Comparison of ENCODE assay signal across 23 cellular contexts in genomic region chr3:148227534-148227933, GRCh38.
DNase-seq lines count a peak whose midpoint lies in the region; ATAC-seq, FAIRE-seq and TF ChIP-seq lines count a peak whose summit lies in the region.
"Had no signal": no experiment of that assay in that cellular context is flagged by ENCODE, and none has a peak within 500 bp of the region (broad histone marks: within the 10 kb centered on the region; RNA-seq: fewer than 3 reads in every experiment).

No MANE protein-coding gene starts in this region.

- H3K36me3 ChIP-seq in neuronal stem cell (replicated peaks in 1 of 2; ENCODE audit: control insufficient read depth in 2 of 2, insufficient read depth in 2 of 2, low read length in 2 of 2) (no peaks in the 10 kb centered on the region), A673 (ENCODE audit: insufficient read depth, low read length, poor library complexity, severe bottlenecking) (no peaks in the 10 kb centered on the region)
- H3K36me3 ChIP-seq: sigmoid colon, thyroid gland, WERI-Rb-1 had no signal

- no TSS peak for BruUV-seq in A673 (replicated peaks; lab: Mats Ljungman, UMichigan)

- intact Hi-C loops in A673 (cut with micrococcal nuclease; ENCODE audit: unreplicated experiment), result no loop called here

- no peak overlapping the region for H3K27ac ChIP-seq in foreskin keratinocyte
- H3K27ac ChIP-seq in neuronal stem cell (replicated peaks; ENCODE audit: low read length), result no peak overlapping the region
- H3K27ac ChIP-seq in A673 (ENCODE audit: low read depth, low read length, poor library complexity, severe bottlenecking), result no peak overlapping the region
- H3K27ac ChIP-seq: hepatocyte, sigmoid colon, thyroid gland, WERI-Rb-1 had no signal

- no peak overlapping the region for H3K23ac ChIP-seq in neuronal stem cell (ENCODE audit: low read depth, low read length, poor library complexity)

- H4K91ac ChIP-seq in neuronal stem cell (ENCODE audit: low read depth, low read length, poor library complexity), result no peak overlapping the region

- no peak overlapping the region for H3K4me2 ChIP-seq in neuronal stem cell (ENCODE audit: insufficient read depth, low read length, poor library complexity, severe bottlenecking)
- H3K4me2 ChIP-seq: hepatocyte had no signal

- H4K8ac ChIP-seq in neuronal stem cell (ENCODE audit: low read depth, low read length), result no peak overlapping the region

- H2BK12ac ChIP-seq in neuronal stem cell (ENCODE audit: low read length), result no peak overlapping the region

- DNase-seq in HTR-8/SVneo (ENCODE audit: insufficient read length, low spot score), result peak; percentile 3
- DNase-seq in astrocyte of the hippocampus (ENCODE audit: low read depth, low spot score), result peak; percentile 35
- DNase-seq in foreskin keratinocyte, result peak; percentile 49 to 72
- no peak for DNase-seq in neuronal stem cell (ENCODE audit: low spot score)
- no peak for DNase-seq in A673 (ENCODE audit: low spot score)
- DNase-seq: activated CD4-positive, alpha-beta T cell treated with anti-CD3 and anti-CD28 coated beads, Interleukin-2, amount 50 U/mL, for 4 hours; activated effector memory CD4-positive, alpha-beta T cell treated with anti-CD3 and anti-CD28 coated beads, Interleukin-2, amount 50 U/mL, for 16 hours; CD8-positive, alpha-beta memory T cell; cerebellar nuclear complex; DMS79; effector memory CD4-positive, alpha-beta T cell; Kasumi-1; NCI-H1092; NCI-H2029 treated with DMSO at 0.1 percent for 48 hours; NCI-H446; posterior cingulate gyrus; sigmoid colon; stimulated activated naive B cell treated with anti-CD40 and anti-IgM and Interleukin-4, amounts not matched to agents 10 μg/mL and 1 μg/mL and 100 μg/mL, for 72 hours; thyroid gland; WERI-Rb-1 had no signal

- no peaks in the 10 kb centered on the region for H3K79me1 ChIP-seq in neuronal stem cell (ENCODE audit: low read depth, low read length)

- H3K4me3 ChIP-seq in neuronal stem cell (ENCODE audit: low read length in 2 of 2) (no peak overlapping the region), A673 (ENCODE audit: low read depth, low read length, poor library complexity, severe bottlenecking) (no peak overlapping the region)
- H3K4me3 ChIP-seq: hepatocyte, sigmoid colon, thyroid gland had no signal

- H3K9ac ChIP-seq in neuronal stem cell (ENCODE audit: low read depth, low read length, poor library complexity), result no peak overlapping the region

- no peak overlapping the region for H3K4ac ChIP-seq in neuronal stem cell (ENCODE audit: low read length)

- H3K4me1 ChIP-seq in foreskin keratinocyte (peaks cover 4% of the 10 kb centered on the region), neuronal stem cell (ENCODE audit: control insufficient read depth in 2 of 2, insufficient read depth in 1 of 2, low read depth in 1 of 2, low read length in 2 of 2) (peaks cover 0 to 1% of the 10 kb centered on the region in 2 donors), A673 (ENCODE audit: insufficient read depth, low read length, poor library complexity, severe bottlenecking) (no peaks in the 10 kb centered on the region)
- H3K4me1 ChIP-seq: sigmoid colon, thyroid gland had no signal

- no peak overlapping the region for H3K18ac ChIP-seq in neuronal stem cell (ENCODE audit: low read length)

- POLR2A ChIA-PET in A673 (lab: Charles Lee; ENCODE audit: low non-redundant PET), result no interaction called here

- no CpG with 5 or more reads among the region's 1 CpG for WGBS in neuronal stem cell (ENCODE audit: extremely low coverage in 2 of 2, insufficient read length in 2 of 2, insufficient replicate concordance in 1 of 2), 2 donors

- no peak overlapping the region for H3K14ac ChIP-seq in neuronal stem cell (ENCODE audit: low read length)

- ATAC-seq in foreskin keratinocyte, result no peak
- ATAC-seq in HG02623 (IDR thresholded peaks at IDR 0.05; ENCODE audit: unreplicated experiment), result no peak
- no peak for ATAC-seq in GM21717 (IDR thresholded peaks at IDR 0.05; ENCODE audit: unreplicated experiment)
- ATAC-seq: stimulated activated naive B cell treated with anti-CD40 and anti-IgM and Interleukin-4, amounts not matched to agents 10 μg/mL and 1 μg/mL and 100 μg/mL, for 72 hours had no signal

- H2AFZ ChIP-seq in neuronal stem cell (ENCODE audit: low read length), result peak overlapping the region; percentile 58
- H2AFZ ChIP-seq: hepatocyte had no signal

- CTCF ChIA-PET in A673 (lab: Charles Lee), result interaction anchor here (0.5 kb wide), 1 partner anchor 13 kb away, joined by 3 read pairs; no protein-coding TSS in a partner anchor

- no peak overlapping the region for H2BK120ac ChIP-seq in neuronal stem cell (ENCODE audit: low read depth, low read length)

- H3K27me3 ChIP-seq in foreskin keratinocyte, result no peaks in the 10 kb centered on the region
- no peaks in the 10 kb centered on the region for H3K27me3 ChIP-seq in neuronal stem cell (ENCODE audit: control insufficient read depth in 3 of 3, insufficient read depth in 3 of 3, low read depth in 1 of 3, low read length in 3 of 3)
- H3K27me3 ChIP-seq in A673 (replicated peaks; ENCODE audit: insufficient read depth, low read depth, low read length, poor library complexity), result no peaks in the 10 kb centered on the region
- H3K27me3 ChIP-seq: hepatocyte, sigmoid colon, thyroid gland had no signal

- FAIRE-seq in HTR-8/SVneo (lab: Jason Lieb, UNC), result no peak

- no peak overlapping the region for H2BK15ac ChIP-seq in neuronal stem cell (ENCODE audit: low read length)

- H2BK5ac ChIP-seq in neuronal stem cell (ENCODE audit: low read length), result no peak overlapping the region

- H3K9me3 ChIP-seq in neuronal stem cell (replicated peaks in 1 of 2; ENCODE audit: control insufficient read depth in 2 of 2, insufficient read depth in 1 of 2, low read depth in 1 of 2, low read length in 2 of 2), result no peaks in the 10 kb centered on the region
- H3K9me3 ChIP-seq in A673 (ENCODE audit: low read depth, low read length, poor library complexity, severe bottlenecking), result no peaks in the 10 kb centered on the region
- H3K9me3 ChIP-seq: sigmoid colon, thyroid gland had no signal

- TF ChIP-seq CTCF in foreskin keratinocyte (conservative IDR thresholded peaks at IDR 0.05) (no peak), A673 (conservative IDR thresholded peaks at IDR 0.05; ENCODE audit: low read depth, low read length) (no peak)

- no peak overlapping the region for H2AK5ac ChIP-seq in neuronal stem cell (ENCODE audit: low read depth, low read length)

Comparison
In these comparisons a context has a peak if more than half of its experiments do, and no peak if none do; other contexts are left out.
1. DNase-seq: peak in HTR-8/SVneo (single experiment), astrocyte of the hippocampus (single experiment) and foreskin keratinocyte (2 of 2); none in neuronal stem cell (single experiment) and A673 (single experiment).